18 cellular contexts compared by ENCODE assay signal in genomic region chr12:42987216-42987631, GRCh38.
DNase-seq lines count a peak whose midpoint lies in the region; ATAC-seq, FAIRE-seq and TF ChIP-seq lines count a peak whose summit lies in the region.
"Had no signal": no experiment of that assay in that cellular context is flagged by ENCODE, and none has a peak within 500 bp of the region (broad histone marks: within the 10 kb centered on the region; RNA-seq: fewer than 3 reads in every experiment).

No MANE protein-coding gene starts in this region.

- H3K4me1 Mint-ChIP-seq in WTC11 = peaks cover 28% of the 10 kb centered on the region
- H3K4me1 Mint-ChIP-seq: activated CD4-positive, alpha-beta T cell treated with anti-CD3 and anti-CD28 coated beads, Interleukin-2, amount 10 ng/mL, durations not matched to agents 24 days and 14 days; CD4-positive, alpha-beta memory T cell had no signal

- TF ChIP-seq CTCF in astrocyte of the cerebellum (IDR thresholded peaks at IDR 0.05; ENCODE audit: low read depth, low read length, missing control alignments) (no peak), WTC11 (IDR thresholded peaks at IDR 0.05) (no peak), kidney (IDR thresholded peaks at IDR 0.05; ENCODE audit: borderline replicate concordance, extremely low read depth, insufficient read depth) (no peak)

- in situ Hi-C loops in astrocyte of the cerebellum (cut with HindIII; ENCODE audit: low sequenced_read_pairs) = no loop called here

- H3K4me1 ChIP-seq in mesodermal cell (ENCODE audit: control insufficient read depth, insufficient read depth, low read length, poor library complexity, severe bottlenecking) = peaks cover 36% of the 10 kb centered on the region
- H3K4me1 ChIP-seq in kidney (ENCODE audit: control insufficient read depth in 1 of 2, insufficient read depth in 1 of 2, low read depth in 1 of 2, low read length in 2 of 2) = no peaks in the 10 kb centered on the region
- H3K4me1 ChIP-seq: parathyroid adenoma, SJSA1 had no signal

- no peaks in the 10 kb centered on the region for H3K9me3 Mint-ChIP-seq in WTC11
- H3K9me3 Mint-ChIP-seq: activated CD4-positive, alpha-beta T cell treated with anti-CD3 and anti-CD28 coated beads, Interleukin-2, amount 10 ng/mL, durations not matched to agents 24 days and 14 days; activated T-cell treated with anti-CD3 and anti-CD28 coated beads, Interleukin-2, amount 50 U/mL, for 24 hours; HFFc6 had no signal

- H3K27ac ChIP-seq in mesodermal cell (ENCODE audit: low read depth, low read length, severe bottlenecking) (peak overlapping the region; percentile 48), kidney (ENCODE audit: low read depth in 2 of 2, low read length in 2 of 2) (no peak overlapping the region)
- H3K27ac ChIP-seq: parathyroid adenoma, SJSA1 had no signal

- H3K9ac ChIP-seq in kidney (ENCODE audit: low read length in 2 of 2) = no peak overlapping the region
- H3K9ac ChIP-seq: parathyroid adenoma had no signal

- POLR2A ChIA-PET in WTC11 (lab: Charles Lee) = no interaction called here

- no peak overlapping the region; the same call in 1 of the 2 replicates for H3K27ac Mint-ChIP-seq in WTC11
- H3K27ac Mint-ChIP-seq: activated CD4-positive, alpha-beta T cell treated with anti-CD3 and anti-CD28 coated beads, Interleukin-2, amount 10 ng/mL, durations not matched to agents 24 days and 14 days; activated naive CD8-positive, alpha-beta T cell; activated T-cell treated with anti-CD3 and anti-CD28 coated beads, Interleukin-2, amount 50 U/mL, for 24 hours; CD4-positive, alpha-beta memory T cell; HFFc6 had no signal

- H3K4me3 Mint-ChIP-seq in WTC11 = no peak overlapping the region
- H3K4me3 Mint-ChIP-seq: activated CD4-positive, alpha-beta T cell treated with anti-CD3 and anti-CD28 coated beads, Interleukin-2, amount 10 ng/mL, durations not matched to agents 24 days and 14 days; activated naive CD8-positive, alpha-beta T cell; activated T-cell treated with anti-CD3 and anti-CD28 coated beads, Interleukin-2, amount 50 U/mL, for 24 hours; CD4-positive, alpha-beta memory T cell; HFFc6 had no signal

- no peak for FAIRE-seq in kidney (lab: Jason Lieb, UNC)

- intact Hi-C loops in kidney (cut with DNase I) = no loop called here

- no peaks in the 10 kb centered on the region for H3K9me3 ChIP-seq in mesodermal cell (ENCODE audit: control insufficient read depth, low read length)
- H3K9me3 ChIP-seq in kidney (ENCODE audit: control insufficient read depth in 1 of 2, low read length in 2 of 2) = no peaks in the 10 kb centered on the region
- H3K9me3 ChIP-seq: SJSA1 had no signal

- CTCF ChIA-PET in WTC11 (lab: Charles Lee) = no interaction called here

- H3K27me3 Mint-ChIP-seq in WTC11 (ENCODE audit: low read depth) = peaks cover 9% of the 10 kb centered on the region
- H3K27me3 Mint-ChIP-seq: activated CD4-positive, alpha-beta T cell treated with anti-CD3 and anti-CD28 coated beads, Interleukin-2, amount 10 ng/mL, durations not matched to agents 24 days and 14 days; activated naive CD8-positive, alpha-beta T cell; activated T-cell treated with anti-CD3 and anti-CD28 coated beads, Interleukin-2, amount 50 U/mL, for 24 hours; CD4-positive, alpha-beta memory T cell had no signal

- DNase-seq in NCI-H82 (lab: John Stamatoyannopoulos, UW) (peak; percentile 9), NCI-H82 treated with DMSO at 0.1 percent for 48 hours (lab: John Stamatoyannopoulos, UW; ENCODE audit: unreplicated experiment) (no peak), astrocyte of the cerebellum (ENCODE audit: low read depth) (peak; percentile 40), NCI-H2029 treated with DMSO at 0.1 percent for 48 hours (lab: John Stamatoyannopoulos, UW) (no peak), WTC11 (ENCODE audit: low spot score) (no peak), kidney (no peak)
- no peak for DNase-seq in activated naive CD4-positive, alpha-beta T cell treated with Interleukin-2 at 50 U/mL for 16 hours
- DNase-seq: activated CD4-positive, alpha-beta T cell treated with anti-CD3 and anti-CD28 coated beads, Interleukin-2, amount 10 ng/mL, durations not matched to agents 24 days and 14 days; activated T-cell treated with anti-CD3 and anti-CD28 coated beads, Interleukin-2, amount 50 U/mL, for 24 hours; CD4-positive, alpha-beta memory T cell; DND-41; HFFc6; NCI-H2029; stimulated activated naive CD8-positive, alpha-beta T cell treated with anti-CD3 and anti-CD28 coated beads, Interleukin-15, Interleukin-2, amounts not matched to agents 100 U/mL and 50 U/mL, for 24 hours had no signal

- H3K36me3 ChIP-seq in mesodermal cell (ENCODE audit: control insufficient read depth, insufficient read depth, low read length) = no peaks in the 10 kb centered on the region
- H3K36me3 ChIP-seq in kidney (ENCODE audit: control insufficient read depth in 1 of 2, insufficient read depth in 2 of 2, low read length in 2 of 2) = no peaks in the 10 kb centered on the region
- H3K36me3 ChIP-seq: SJSA1 had no signal

- no peak for ATAC-seq in WTC11
- ATAC-seq: stimulated activated naive CD8-positive, alpha-beta T cell treated with anti-CD3 and anti-CD28 coated beads, Interleukin-15, Interleukin-2, amounts not matched to agents 100 U/mL and 50 U/mL, for 24 hours had no signal

- 79 to 84% methylated on average over 7 to 8 of the region's 9 CpGs for WGBS in mesodermal cell (ENCODE audit: insufficient coverage in 2 of 2), 2 experiments

- H3K4me3 ChIP-seq in astrocyte of the cerebellum (ENCODE audit: low read depth, low read length) (no peak overlapping the region), mesodermal cell (ENCODE audit: extremely low read depth, insufficient read depth, low read length, poor library complexity, severe bottlenecking) (no peak overlapping the region), kidney (ENCODE audit: low read length in 2 of 2) (peak overlapping the region in 1 of 2 donors; percentile 33)
- H3K4me3 ChIP-seq: SJSA1 had no signal

- no peaks in the 10 kb centered on the region for H3K36me3 Mint-ChIP-seq in WTC11
- H3K36me3 Mint-ChIP-seq: activated naive CD8-positive, alpha-beta T cell; CD4-positive, alpha-beta memory T cell had no signal

TF ChIP-seq in WTC11, 78 proteins besides CTCF, POLR2A, EP300 and RAD21 (continues in another document):
- no peak for TF ChIP-seq PREB (CRISPR knock-in tag; IDR thresholded peaks at IDR 0.05; ENCODE audit: borderline replicate concordance)
- no peak for TF ChIP-seq ZNF138 (CRISPR knock-in tag; conservative IDR thresholded peaks at IDR 0.05)
- no peak for TF ChIP-seq SMAD4 (CRISPR knock-in tag; IDR thresholded peaks at IDR 0.05)
- TF ChIP-seq ATF2 (CRISPR knock-in tag; IDR thresholded peaks at IDR 0.05; ENCODE audit: borderline replicate concordance, low read depth) = no peak
- no peak for TF ChIP-seq SOX15 (CRISPR knock-in tag; IDR thresholded peaks at IDR 0.05)
- no peak for TF ChIP-seq JAZF1 (CRISPR knock-in tag; IDR thresholded peaks at IDR 0.05)
- TF ChIP-seq GRHL2 (CRISPR knock-in tag; IDR thresholded peaks at IDR 0.05; ENCODE audit: insufficient replicate concordance, severe bottlenecking) = no peak
- no peak for TF ChIP-seq CBFB (CRISPR knock-in tag; IDR thresholded peaks at IDR 0.05; ENCODE audit: low read depth)
- no peak for TF ChIP-seq ATF3 (CRISPR knock-in tag; conservative IDR thresholded peaks at IDR 0.05)
- no peak for TF ChIP-seq FOXP4 (CRISPR knock-in tag; IDR thresholded peaks at IDR 0.05)
- no peak for TF ChIP-seq ZMAT4 (CRISPR knock-in tag; IDR thresholded peaks at IDR 0.05)

Comparison
In these comparisons a context has a peak if more than half of its experiments do, and no peak if none do; other contexts are left out.
1. DNase-seq: peak in NCI-H82 (single experiment) and astrocyte of the cerebellum (single experiment); none in NCI-H82 treated with DMSO at 0.1 percent for 48 hours (single experiment), NCI-H2029 treated with DMSO at 0.1 percent for 48 hours (single experiment), WTC11 (single experiment), activated naive CD4-positive, alpha-beta T cell treated with Interleukin-2 at 50 U/mL for 16 hours (single experiment) and kidney (single experiment).